Comparison of ENCODE assay signal across 8 cellular contexts in genomic region chr1:15966081-15966955, GRCh38. TPM values are rescaled to one million over a fixed set of nuclear protein-coding genes. Genes with fewer than 3 reads are reported as not detected.
DNase-seq lines count a peak whose midpoint lies in the region; ATAC-seq and TF ChIP-seq lines count a peak whose summit lies in the region.

No MANE protein-coding gene starts in this region.

- peak overlapping the region; percentile 81 to 97 (median 87) for H3K27ac Mint-ChIP-seq in CD14-positive monocyte

- peaks cover 0 to 1% (median 0%) of the 10 kb centered on the region in 7 donors for H3K9me3 Mint-ChIP-seq in CD14-positive monocyte

- H3K27me3 Mint-ChIP-seq in CD14-positive monocyte (ENCODE audit: low read depth in 3 of 3): peaks cover 0 to 2% (median 0%) of the 10 kb centered on the region in 3 donors

- peak; percentile 92 for DNase-seq in CD14-positive monocyte (ENCODE audit: low spot score)
- peak; percentile 35 for DNase-seq in LHCN-M2 (ENCODE audit: low read depth)
- DNase-seq in activated T-cell treated with anti-CD3 and anti-CD28 coated beads, Interleukin-2, amount 50 U/mL, for 48 hours: peak; percentile 90 to 92
- no peak for DNase-seq in left cardiac atrium
- DNase-seq in stimulated activated CD4-positive, alpha-beta T cell treated with anti-CD3 and anti-CD28 coated beads, TNF-alpha, amount 100 ng/mL, for 1 hour (ENCODE audit: low read depth in 3 of 3, low spot score in 1 of 3): peak in 2 of 3 donors; percentile 24 to 61
- DNase-seq in A172 (ENCODE audit: low spot score): no peak
- DNase-seq in posterior vena cava (ENCODE audit: low spot score): no peak

- ATAC-seq in GM21423 (IDR thresholded peaks at IDR 0.05; ENCODE audit: unreplicated experiment) (peak; percentile 75), left cardiac atrium (peak; percentile 40 to 59)

- intact Hi-C loops in CD14-positive monocyte (cut with micrococcal nuclease) (loop anchor here in 1 of 2 donors (2.0 kb wide), 1 partner anchor 18 kb away; no protein-coding TSS in a partner anchor), left cardiac atrium (cut with DNase I) (no loop called here), posterior vena cava (cut with DNase I) (no loop called here)

- TF ChIP-seq CTCF in CD14-positive monocyte (IDR thresholded peaks at IDR 0.05): no peak

- peak overlapping the region; percentile 9 to 14 for H3K4me3 Mint-ChIP-seq in CD14-positive monocyte

- H3K36me3 Mint-ChIP-seq in CD14-positive monocyte: peaks cover 53 to 73% of the 10 kb centered on the region in 2 donors

- peaks cover 39% of the 10 kb centered on the region for H3K4me1 Mint-ChIP-seq in CD14-positive monocyte

RNA-seq across cellular contexts. Expression of gene ZBTB17, which starts 9.6 kb away (rescaled TPM):
- polyA plus RNA-seq in CD14-positive monocyte: 1 to 10 TPM; 2.8 to 7.6 TPM
- total RNA-seq in LHCN-M2 (2014; rRNA removed) (37.0 and 44.4 TPM in 2 replicates), left cardiac atrium (10 to 100 TPM; 22.4 to 24.6 TPM), posterior vena cava (10 to 100 TPM; 31.6 to 38.7 TPM)
- 26.2 TPM for polyA plus RNA-seq in LHCN-M2 (2012)
- total RNA-seq in A172 (2014; rRNA removed; shearing (Covaris generic)): 23.8 and 25.1 TPM in 2 replicates

RNA-seq across cellular contexts. Expression of gene SRARP, which starts 37.7 kb away (rescaled TPM):
- polyA plus RNA-seq in CD14-positive monocyte: not detected
- not detected in 2 replicates for total RNA-seq in LHCN-M2 (2014; rRNA removed)
- not detected for polyA plus RNA-seq in LHCN-M2 (2012)
- under 1 TPM; 0.15 to 0.52 TPM for total RNA-seq in left cardiac atrium
- not detected in 2 replicates for total RNA-seq in A172 (2014; rRNA removed; shearing (Covaris generic))
- not detected for total RNA-seq in posterior vena cava

RNA-seq across cellular contexts. Expression of gene HSPB7, which starts 51.5 kb away (rescaled TPM):
- polyA plus RNA-seq in CD14-positive monocyte: not detected
- total RNA-seq in LHCN-M2 (2014; rRNA removed) (3.2 and 3.3 TPM in 2 replicates), left cardiac atrium (1,000 to 10,000 TPM; 1,770 to 2,192 TPM), posterior vena cava (100 to 1,000 TPM; 272 to 588 TPM)
- polyA plus RNA-seq in LHCN-M2 (2012): 63.5 TPM
- not detected in 2 replicates for total RNA-seq in A172 (2014; rRNA removed; shearing (Covaris generic))

RNA-seq across cellular contexts. Expression of gene CLCNKA, which starts 55.5 kb away (rescaled TPM):
- not detected for polyA plus RNA-seq in CD14-positive monocyte
- total RNA-seq in LHCN-M2 (2014; rRNA removed): not detected in 2 replicates
- polyA plus RNA-seq in LHCN-M2 (2012): 0.04 TPM
- total RNA-seq in left cardiac atrium: under 1 TPM; 0.26 to 0.38 TPM
- not detected in 2 replicates for total RNA-seq in A172 (2014; rRNA removed; shearing (Covaris generic))
- under 1 TPM; 0.51 to 0.90 TPM for total RNA-seq in posterior vena cava

Comparison
In these comparisons a context has a peak if more than half of its experiments do, and no peak if none do; other contexts are left out.
1. DNase-seq: peak in CD14-positive monocyte (single experiment), LHCN-M2 (single experiment), activated T-cell treated with anti-CD3 and anti-CD28 coated beads, Interleukin-2, amount 50 U/mL, for 48 hours (2 of 2) and stimulated activated CD4-positive, alpha-beta T cell treated with anti-CD3 and anti-CD28 coated beads, TNF-alpha, amount 100 ng/mL, for 1 hour (2 of 3); none in left cardiac atrium (single experiment), A172 (single experiment) and posterior vena cava (single experiment).
2. RNA of gene HSPB7, which starts 51.5 kb away (total RNA-seq): 1,770 to 2,192 TPM in left cardiac atrium and 272 to 588 TPM in posterior vena cava; 3.2 to 3.3 TPM in LHCN-M2 and not detected in A172; every median in the first group is over 10 times any median in the second.